ENCODE assay signal across 9 cellular contexts in genomic region chr2:157444643-157445040, GRCh38.
DNase-seq lines count a peak whose midpoint lies in the region; ATAC-seq lines count a peak whose summit lies in the region.
"Had no signal": no experiment of that assay in that cellular context is flagged by ENCODE, and none has a peak within 500 bp of the region (broad histone marks: within the 10 kb centered on the region; RNA-seq: fewer than 3 reads in every experiment).

No MANE protein-coding gene starts in this region.

- DNase-seq in CD1c-positive myeloid dendritic cell (ENCODE audit: extremely low spot score): peak; percentile 17
- no peak for DNase-seq in amygdala (lab: John Stamatoyannopoulos, UW)
- DNase-seq in retina: no peak
- no peak for DNase-seq in NCI-H187 treated with DMSO at 0.1 percent for 48 hours (lab: John Stamatoyannopoulos, UW)

- no peaks in the 10 kb centered on the region for H3K27me3 ChIP-seq in duodenal mucosa (ENCODE audit: control insufficient read depth in 1 of 2, insufficient read depth in 2 of 2, low read length in 2 of 2)
- H3K27me3 ChIP-seq: vagina had no signal

- peaks cover 29 to 46% of the 10 kb centered on the region in 2 donors for H3K4me1 ChIP-seq in duodenal mucosa (ENCODE audit: control insufficient read depth in 1 of 2, insufficient read depth in 2 of 2, low read length in 2 of 2)
- H3K4me1 ChIP-seq: vagina had no signal

- H3K27ac ChIP-seq in duodenal mucosa (ENCODE audit: low read depth, low read length): peak overlapping the region; percentile 13
- H3K27ac ChIP-seq: vagina had no signal

- no peaks in the 10 kb centered on the region for H3K36me3 ChIP-seq in duodenal mucosa (ENCODE audit: control insufficient read depth in 1 of 2, insufficient read depth in 2 of 2, low read length in 2 of 2)
- H3K36me3 ChIP-seq: vagina had no signal

- ATAC-seq in GM19035 (IDR thresholded peaks at IDR 0.05; ENCODE audit: unreplicated experiment): peak; percentile 19
- peak; percentile 27 for ATAC-seq in HG03442 (IDR thresholded peaks at IDR 0.05; ENCODE audit: unreplicated experiment)
- ATAC-seq in HG03520 (IDR thresholded peaks at IDR 0.05; ENCODE audit: unreplicated experiment): no peak

- H3K9ac ChIP-seq in duodenal mucosa (ENCODE audit: low read depth in 1 of 2, low read length in 2 of 2): peak overlapping the region; percentile 51 to 75

- no peaks in the 10 kb centered on the region for H3K9me3 ChIP-seq in duodenal mucosa (ENCODE audit: control insufficient read depth in 1 of 2, low read length in 2 of 2)
- H3K9me3 ChIP-seq: vagina had no signal

- H3K4me3 ChIP-seq in duodenal mucosa (ENCODE audit: low read depth in 1 of 2, low read length in 2 of 2): peak overlapping the region; percentile 71 to 74
